ENCODE assay signal across 22 cellular contexts in the genomic region with DNA sequence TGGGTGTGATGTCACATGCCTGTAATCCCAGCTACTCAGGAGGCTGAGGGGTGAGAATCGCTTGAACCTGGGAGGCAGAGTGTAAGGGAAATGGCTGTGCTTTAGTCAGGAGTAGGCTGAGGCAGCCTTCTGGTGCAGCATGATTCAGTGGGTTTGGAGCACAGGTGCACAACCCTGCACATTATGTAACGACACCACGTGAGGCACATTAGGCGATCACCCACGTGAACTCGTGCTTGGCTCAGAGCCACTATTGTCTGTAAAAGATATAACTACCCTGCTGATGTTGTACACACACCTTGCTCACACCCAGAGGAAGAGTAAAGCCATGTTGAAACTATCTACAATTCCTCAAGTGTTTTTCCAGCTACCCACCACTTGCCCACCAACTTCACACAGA.
"Had no signal": no experiment of that assay in that cellular context is flagged by ENCODE, and none has a peak within 500 bp of the region (broad histone marks: within the 10 kb centered on the region; RNA-seq: fewer than 3 reads in every experiment).

No MANE protein-coding gene starts in this region.

- DNase-seq: cerebellar nuclear complex; cortex of kidney; gastrocnemius medialis; mesenchymal stem cell; naive thymus-derived CD4-positive, alpha-beta T cell; occipital lobe; ovary; posterior cingulate gyrus; right lobe of liver; stimulated activated CD4-positive, alpha-beta T cell treated with anti-CD3 and anti-CD28 coated beads, Interleukin-12 subunit alpha, Interleukin-12 subunit beta, amount 100 ng/mL, for 4 hours; stimulated activated CD4-positive, alpha-beta T cell treated with anti-CD3 and anti-CD28 coated beads, Interleukin-1b, Interleukin-23, amount 100 ng/mL, for 48 hours; stimulated activated CD4-positive, alpha-beta T cell treated with anti-CD3 and anti-CD28 coated beads, Interleukin-4, amount 100 ng/mL, for 1 hour; stimulated activated CD8-positive, alpha-beta memory T cell treated with anti-CD3 and anti-CD28 coated beads, Interleukin-4, amount 100 ng/mL, for 48 hours; stimulated activated naive CD4-positive, alpha-beta T cell treated with Interleukin-2 at 50 U/mL for 16 hours; substantia nigra had no signal

- H3K27ac ChIP-seq: gastrocnemius medialis, ovary, right lobe of liver, thoracic aorta, tibial nerve, vagina had no signal

- H3K9me3 ChIP-seq: gastrocnemius medialis, ovary, right lobe of liver, thoracic aorta, tibial nerve, vagina had no signal

- H3K4me2 ChIP-seq: smooth muscle cell had no signal

- H3K4me1 ChIP-seq: gastrocnemius medialis, tibial nerve had no signal

- FAIRE-seq: keratinocyte had no signal

- ATAC-seq: gastrocnemius medialis; left lobe of liver; naive thymus-derived CD4-positive, alpha-beta T cell; right lobe of liver had no signal

- H3K36me3 ChIP-seq: gastrocnemius medialis, ovary, right lobe of liver, thoracic aorta, vagina had no signal

- H3K27me3 ChIP-seq: gastrocnemius medialis, ovary, right lobe of liver, tibial nerve, vagina had no signal

- H3K4me3 ChIP-seq: gastrocnemius medialis, lung, ovary, right lobe of liver, smooth muscle cell, thoracic aorta, tibial nerve, vagina had no signal
